8 cellular contexts compared by ENCODE assay signal in genomic region chr1:46303038-46303871, GRCh38. TPM values are rescaled to one million over a fixed set of nuclear protein-coding genes. Genes with fewer than 3 reads are reported as not detected.
DNase-seq lines count a peak whose midpoint lies in the region; ATAC-seq, FAIRE-seq and TF ChIP-seq lines count a peak whose summit lies in the region.

Gene LRRC41, minus strand, starts transcription at chr1:46303616. Its CDS starts 294 bp downstream, at chr1:46303322.
Gene UQCRH, plus strand, starts transcription at chr1:46303698. Its CDS starts 69 bp downstream, at chr1:46303767.

- H4K20me1 ChIP-seq in OCI-LY1 (ENCODE audit: insufficient read depth, low read length), result no peaks in the 10 kb centered on the region

- H3K27me3 ChIP-seq in HUES64 (ENCODE audit: insufficient read depth, low read length), result no peaks in the 10 kb centered on the region
- no peaks in the 10 kb centered on the region for H3K27me3 ChIP-seq in OCI-LY1 (ENCODE audit: insufficient read depth, low read length)

- FAIRE-seq in D721Med (lab: Jason Lieb, UNC) (no peak), endometrium (lab: Jason Lieb, UNC) (peak; percentile 53)

- peak; percentile 79 for DNase-seq in D721Med (ENCODE audit: insufficient read length, low spot score)
- peak; percentile 91 for DNase-seq in activated CD8-positive, alpha-beta memory T cell treated with anti-CD3 and anti-CD28 coated beads, Interleukin-2, amount 50 U/mL, for 4 hours
- DNase-seq in stimulated activated CD8-positive, alpha-beta memory T cell treated with anti-CD3 and anti-CD28 coated beads, Interleukin-15, amount 100 ng/mL, for 4 hours (ENCODE audit: low read depth in 2 of 2), result peak; percentile 83 to 88

- H3K36me3 ChIP-seq in HUES64 (ENCODE audit: insufficient read depth, low read length) (peaks cover 13% of the 10 kb centered on the region; the same call in 1 of the 2 replicates), OCI-LY1 (ENCODE audit: insufficient read depth, low read length) (peaks cover 14% of the 10 kb centered on the region; the same call in 1 of the 2 replicates), mesodermal cell (ENCODE audit: control insufficient read depth, insufficient read depth, low read length) (peaks cover 30% of the 10 kb centered on the region)

- no peaks in the 10 kb centered on the region for H3K9me2 ChIP-seq in OCI-LY1 (ENCODE audit: low read depth, low read length)

- TF ChIP-seq CTCF in D721Med (IDR thresholded peaks at IDR 0.05; ENCODE audit: insufficient read depth, missing control alignments), result peak; percentile 1
- peak; percentile 14; the same call in 1 of the 2 replicates for TF ChIP-seq CTCF in OCI-LY1 (IDR thresholded peaks at IDR 0.05; ENCODE audit: low read length)

- H3K4me1 ChIP-seq in HUES64 (ENCODE audit: insufficient read depth, low read length) (peaks cover 33% of the 10 kb centered on the region), OCI-LY1 (ENCODE audit: insufficient read depth, low read length, severe bottlenecking) (peaks cover 36% of the 10 kb centered on the region), mesodermal cell (ENCODE audit: control insufficient read depth, insufficient read depth, low read length, poor library complexity, severe bottlenecking) (peaks cover 23% of the 10 kb centered on the region)

- peak within 1 kb of the TSS; percentile 87 for H3K4me2 ChIP-seq in OCI-LY1 (ENCODE audit: low read length)

- H3K4me3 ChIP-seq in HUES64 (ENCODE audit: low read length), result peak within 1 kb of the TSS; percentile 82
- peak within 1 kb of the TSS; percentile 98 for H3K4me3 ChIP-seq in OCI-LY1 (ENCODE audit: low read depth, low read length, poor library complexity, severe bottlenecking)
- H3K4me3 ChIP-seq in mesodermal cell (ENCODE audit: extremely low read depth, insufficient read depth, low read length, poor library complexity, severe bottlenecking), result peak within 1 kb of the TSS; percentile 98

- H3K9ac ChIP-seq in HUES64 (ENCODE audit: low read depth, low read length) (peak within 1 kb of the TSS; percentile 92), OCI-LY1 (ENCODE audit: low read length) (peak within 1 kb of the TSS; percentile 99)

- 0 out of 2 replicates have a peak within 1 kb of the TSS, but pooled peaks have one; percentile 16 for H2AFZ ChIP-seq in OCI-LY1 (ENCODE audit: low read length)

- under 1% methylated on average over 58 of the region's 61 CpGs for WGBS in HUES64
- WGBS in mesodermal cell (ENCODE audit: insufficient coverage in 2 of 2), 2 experiments, result 0% methylated on average over 42 to 45 of the region's 61 CpGs

- H3K27ac ChIP-seq in HUES64 (ENCODE audit: low read depth, low read length), result peak within 1 kb of the TSS; percentile 92
- peak within 1 kb of the TSS; percentile 87 for H3K27ac ChIP-seq in OCI-LY1 (ENCODE audit: low read depth, low read length, poor library complexity, severe bottlenecking)
- H3K27ac ChIP-seq in mesodermal cell (ENCODE audit: low read depth, low read length, severe bottlenecking), result peak within 1 kb of the TSS; percentile 99

- H3K9me3 ChIP-seq in HUES64 (ENCODE audit: insufficient read depth, low read depth, low read length) (no peaks in the 10 kb centered on the region), OCI-LY1 (ENCODE audit: low read length) (no peaks in the 10 kb centered on the region), mesodermal cell (ENCODE audit: control insufficient read depth, low read length) (no peaks in the 10 kb centered on the region)

- ATAC-seq in GM21447 (IDR thresholded peaks at IDR 0.05; ENCODE audit: unreplicated experiment), result peak; percentile 75

- no peaks in the 10 kb centered on the region for H3F3A ChIP-seq in OCI-LY1 (ENCODE audit: insufficient read depth, low read length)

- H3K79me2 ChIP-seq in OCI-LY1 (ENCODE audit: insufficient read depth, low read length), result peaks cover 46% of the 10 kb centered on the region

RNA-seq across cellular contexts. Expression of gene LRRC41, which starts in this region (rescaled TPM):
- polyA plus RNA-seq in HUES64 (2013, experiment 1 of 2), result 37.7 TPM
- polyA plus RNA-seq in HUES64 (2013, experiment 2 of 2), result 38.4 TPM
- polyA plus RNA-seq in mesodermal cell (2013, experiment 1 of 2), result 77.3 TPM
- polyA plus RNA-seq in mesodermal cell (2013, experiment 2 of 2), result 74.3 TPM

RNA-seq across cellular contexts. Expression of gene UQCRH, which starts in this region (rescaled TPM):
- 545 TPM for polyA plus RNA-seq in HUES64 (2013, experiment 1 of 2)
- 552 TPM for polyA plus RNA-seq in HUES64 (2013, experiment 2 of 2)
- polyA plus RNA-seq in mesodermal cell (2013, experiment 1 of 2), result 497 TPM
- polyA plus RNA-seq in mesodermal cell (2013, experiment 2 of 2), result 466 TPM

Comparison
In these comparisons a context has a peak if more than half of its experiments do, and no peak if none do; other contexts are left out.
1. Peak in every context shown above with its lines: DNase-seq, ATAC-seq, H3K4me3 ChIP-seq and H3K27ac ChIP-seq.